ENCODE assay signal across 13 cellular contexts in the genomic region with DNA sequence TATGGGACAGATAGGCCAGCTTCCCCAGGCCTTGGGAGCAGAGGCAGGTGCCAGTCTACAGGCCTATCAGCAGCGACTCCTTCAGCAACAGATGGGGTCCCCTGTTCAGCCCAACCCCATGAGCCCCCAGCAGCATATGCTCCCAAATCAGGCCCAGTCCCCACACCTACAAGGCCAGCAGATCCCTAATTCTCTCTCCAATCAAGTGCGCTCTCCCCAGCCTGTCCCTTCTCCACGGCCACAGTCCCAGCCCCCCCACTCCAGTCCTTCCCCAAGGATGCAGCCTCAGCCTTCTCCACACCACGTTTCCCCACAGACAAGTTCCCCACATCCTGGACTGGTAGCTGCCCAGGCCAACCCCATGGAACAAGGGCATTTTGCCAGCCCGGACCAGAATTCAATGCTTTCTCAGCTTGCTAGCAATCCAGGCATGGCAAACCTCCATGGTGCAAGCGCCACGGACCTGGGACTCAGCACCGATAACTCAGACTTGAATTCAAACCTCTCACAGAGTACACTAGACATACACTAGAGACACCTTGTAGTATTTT. TPM values are rescaled to one million over a fixed set of nuclear protein-coding genes. Genes with fewer than 3 reads are reported as not detected.
DNase-seq lines count a peak whose midpoint lies in the region; ATAC-seq and TF ChIP-seq lines count a peak whose summit lies in the region.
"Had no signal": no experiment of that assay in that cellular context is flagged by ENCODE, and none has a peak within 500 bp of the region (broad histone marks: within the 10 kb centered on the region; RNA-seq: fewer than 3 reads in every experiment).

No MANE protein-coding gene starts in this region.

- H3K27me3 ChIP-seq in GM23338 (ENCODE audit: insufficient read depth) = no peaks in the 10 kb centered on the region
- H3K27me3 ChIP-seq: body of pancreas, stomach had no signal

- no peak overlapping the region for H3K4me3 Mint-ChIP-seq in GM23338
- H3K4me3 Mint-ChIP-seq in activated naive CD8-positive, alpha-beta T cell = no peak overlapping the region

- TF ChIP-seq CTCF in GM23338 (conservative IDR thresholded peaks at IDR 0.05; ENCODE audit: low read depth in 2 of 2) = no peak

- H3F3A ChIP-seq in GM23338 (replicated peaks; ENCODE audit: low read depth) = peaks cover 45% of the 10 kb centered on the region

- H3K36me3 Mint-ChIP-seq in GM23338 (ENCODE audit: low read depth) = peaks cover 85% of the 10 kb centered on the region
- peaks cover 6% of the 10 kb centered on the region for H3K36me3 Mint-ChIP-seq in activated naive CD8-positive, alpha-beta T cell

- H3K27ac ChIP-seq in GM23338 (ENCODE audit: low read depth) = peak overlapping the region; percentile 55; the same call in 1 of the 2 replicates
- H3K27ac ChIP-seq: body of pancreas, stomach had no signal

- ATAC-seq in GM23338 (no peak), left cardiac atrium (peak; percentile 33 to 36), sciatic nerve (peak; percentile 36)
- ATAC-seq: body of pancreas had no signal

- H3K79me2 ChIP-seq in GM23338 (replicated peaks; ENCODE audit: insufficient read depth) = no peaks in the 10 kb centered on the region

- peaks cover 20% of the 10 kb centered on the region for H3K27me3 Mint-ChIP-seq in GM23338 (ENCODE audit: insufficient read depth, low read depth, poor library complexity)
- H3K27me3 Mint-ChIP-seq in activated naive CD8-positive, alpha-beta T cell = no peaks in the 10 kb centered on the region

- H3K9me3 Mint-ChIP-seq in GM23338 = peaks cover 20% of the 10 kb centered on the region; the same call in 2 of the 3 replicates
- H3K9me3 Mint-ChIP-seq in activated naive CD8-positive, alpha-beta T cell (ENCODE audit: low read depth) = no peaks in the 10 kb centered on the region

- peak overlapping the region; percentile 65 for H3K27ac Mint-ChIP-seq in GM23338
- peak overlapping the region; percentile 54 for H3K27ac Mint-ChIP-seq in activated naive CD8-positive, alpha-beta T cell

- H3K4me2 ChIP-seq in GM23338 = no peak overlapping the region

- H3K9me2 ChIP-seq in GM23338 (ENCODE audit: insufficient read depth) = no peaks in the 10 kb centered on the region

- no peak overlapping the region for H3K4me3 ChIP-seq in GM23338
- H3K4me3 ChIP-seq: body of pancreas, stomach had no signal

- H3K36me3 ChIP-seq in GM23338 (ENCODE audit: insufficient read depth) = peaks cover 37% of the 10 kb centered on the region

- H4K20me1 ChIP-seq in GM23338 (replicated peaks; ENCODE audit: insufficient read depth) = peaks cover 13% of the 10 kb centered on the region

- peaks cover 5% of the 10 kb centered on the region for H3K4me1 ChIP-seq in GM23338 (ENCODE audit: insufficient read depth)
- H3K4me1 ChIP-seq: body of pancreas had no signal

- H2AFZ ChIP-seq in GM23338 = no peak overlapping the region

- peaks cover 12% of the 10 kb centered on the region for H3K4me1 Mint-ChIP-seq in GM23338
- H3K4me1 Mint-ChIP-seq in activated naive CD8-positive, alpha-beta T cell (ENCODE audit: low read depth) = peaks cover 15% of the 10 kb centered on the region

- DNase-seq in GM23338 (ENCODE audit: low spot score) (no peak), left cardiac atrium (peak; percentile 50), sciatic nerve (ENCODE audit: low spot score) (peak; percentile 74), CD1c-positive myeloid dendritic cell (ENCODE audit: extremely low spot score) (no peak), foreskin melanocyte (no peak), NCI-H82 treated with DMSO at 0.1 percent for 48 hours (lab: John Stamatoyannopoulos, UW; ENCODE audit: unreplicated experiment) (no peak)
- DNase-seq: GOT3; mammary epithelial cell; NCI-H524; stimulated activated CD4-positive, alpha-beta T cell treated with anti-CD3 and anti-CD28 coated beads, Interleukin-4, amount 100 ng/mL, for 4 hours; stomach had no signal

- intact Hi-C loops in left cardiac atrium (cut with DNase I) (no loop called here), sciatic nerve (cut with DNase I) (no loop called here)

TF ChIP-seq in GM23338, 12 proteins besides CTCF, POLR2A, EP300 and RAD21 (continues in another document):
- TF ChIP-seq ZNF462 (CRISPR knock-in tag; IDR thresholded peaks at IDR 0.05) (no peak), ZNF331 (CRISPR knock-in tag; IDR thresholded peaks at IDR 0.05; ENCODE audit: low read depth) (no peak), CREB1 (CRISPR knock-in tag; IDR thresholded peaks at IDR 0.05; ENCODE audit: low read depth) (no peak), NANOG (IDR thresholded peaks at IDR 0.05; ENCODE audit: borderline replicate concordance) (no peak)

RNA-seq across cellular contexts. Expression of gene L3MBTL2, which starts 26.6 kb away (rescaled TPM):
- total RNA-seq in GM23338 (2014; rRNA removed; shearing (Covaris generic)) = 23.4 and 27.1 TPM in 2 replicates
- 12.7 and 13.9 TPM in 2 replicates for polyA plus RNA-seq in GM23338 (2016; fragmentation: Nextera tagmentation; extraction: Ambion mirVana)
- total RNA-seq in left cardiac atrium (10 to 100 TPM; 13.6 to 15.4 TPM), sciatic nerve (18.1 TPM)

Comparison
In these comparisons a context has a peak if more than half of its experiments do, and no peak if none do; other contexts are left out.
1. DNase-seq: peak in left cardiac atrium (single experiment) and sciatic nerve (single experiment); none in GM23338 (single experiment), CD1c-positive myeloid dendritic cell (single experiment), foreskin melanocyte (single experiment) and NCI-H82 treated with DMSO at 0.1 percent for 48 hours (single experiment).